Comparison of ENCODE assay signal across 8 cellular contexts in the genomic region with DNA sequence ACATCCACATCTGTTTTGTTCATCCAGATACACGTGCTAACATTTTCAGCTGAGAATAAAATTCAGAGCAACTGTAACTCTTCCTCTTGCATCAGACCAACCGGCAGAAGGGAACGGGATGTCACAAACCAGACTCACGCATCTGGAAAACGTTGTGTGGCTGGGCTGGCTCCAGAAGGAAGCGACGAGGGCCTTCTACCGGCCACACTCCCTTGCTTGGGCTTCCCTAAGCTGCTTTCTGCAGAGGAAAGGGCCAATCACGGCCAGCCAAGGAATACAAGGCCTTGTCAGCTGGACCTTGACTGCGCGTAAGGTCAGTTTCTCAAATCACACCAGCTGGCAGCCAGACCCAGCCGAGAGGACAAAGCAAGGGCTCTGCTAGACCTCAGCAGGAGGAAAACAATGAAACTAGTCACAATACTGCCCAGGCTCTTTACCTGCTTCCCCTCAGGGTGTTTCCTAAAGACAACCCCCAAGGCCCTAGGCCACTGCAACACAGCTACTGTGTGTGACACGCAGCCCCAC.
A peak's percentile ranks its signal among the peaks of the same experiment; 100 is the strongest.
DNase-seq lines count a peak whose midpoint lies in the region; ATAC-seq lines count a peak whose summit lies in the region.

No MANE protein-coding gene starts in this region.

- no peak overlapping the region for H2BK12ac ChIP-seq in neuronal stem cell (ENCODE audit: low read length)

- H3K4me3 ChIP-seq in neuronal stem cell (ENCODE audit: low read length in 2 of 2), result no peak overlapping the region

- H2AFZ ChIP-seq in neuronal stem cell (ENCODE audit: low read length), result peak overlapping the region; percentile 47

- no peak overlapping the region for H3K9ac ChIP-seq in neuronal stem cell (ENCODE audit: low read depth, low read length, poor library complexity)

- no peak overlapping the region for H4K91ac ChIP-seq in neuronal stem cell (ENCODE audit: low read depth, low read length, poor library complexity)

- no CpG with 5 or more reads among the region's 13 CpGs for WGBS in neuronal stem cell (ENCODE audit: extremely low coverage in 2 of 2, insufficient read length in 2 of 2, insufficient replicate concordance in 1 of 2), 2 donors

- H3K9me3 ChIP-seq in neuronal stem cell (replicated peaks in 1 of 2; ENCODE audit: control insufficient read depth in 2 of 2, insufficient read depth in 1 of 2, low read depth in 1 of 2, low read length in 2 of 2), result no peaks in the 10 kb centered on the region

- DNase-seq in CD1c-positive myeloid dendritic cell (ENCODE audit: extremely low spot score) (peak; percentile 79), SK-MEL-5 (ENCODE audit: low read depth, low spot score) (peak; percentile 47), fibroblast of gingiva (ENCODE audit: low read depth) (peak; percentile 95), neuronal stem cell (ENCODE audit: low spot score) (peak; percentile 63), DMS 273 (lab: John Stamatoyannopoulos, UW; ENCODE audit: unreplicated experiment) (no peak), cerebellum (ENCODE audit: low spot score) (no peak)

- H3K27me3 ChIP-seq in neuronal stem cell (ENCODE audit: control insufficient read depth in 3 of 3, insufficient read depth in 3 of 3, low read depth in 1 of 3, low read length in 3 of 3), result no peaks in the 10 kb centered on the region

- H3K4me2 ChIP-seq in neuronal stem cell (ENCODE audit: insufficient read depth, low read length, poor library complexity, severe bottlenecking), result no peak overlapping the region

- ATAC-seq in HG03439 (IDR thresholded peaks at IDR 0.05; ENCODE audit: unreplicated experiment) (no peak), GM19328 (IDR thresholded peaks at IDR 0.05; ENCODE audit: unreplicated experiment) (no peak)

- H3K79me1 ChIP-seq in neuronal stem cell (ENCODE audit: low read depth, low read length), result no peaks in the 10 kb centered on the region

- peak overlapping the region; percentile 15 for H3K27ac ChIP-seq in neuronal stem cell (replicated peaks; ENCODE audit: low read length)

- H2BK120ac ChIP-seq in neuronal stem cell (ENCODE audit: low read depth, low read length), result no peak overlapping the region

- no peak overlapping the region for H2AK5ac ChIP-seq in neuronal stem cell (ENCODE audit: low read depth, low read length)

- H3K4ac ChIP-seq in neuronal stem cell (ENCODE audit: low read length), result no peak overlapping the region

- H3K36me3 ChIP-seq in neuronal stem cell (replicated peaks in 1 of 2; ENCODE audit: control insufficient read depth in 2 of 2, insufficient read depth in 2 of 2, low read length in 2 of 2), result peaks cover 0 to 5% of the 10 kb centered on the region in 2 donors

- H2BK15ac ChIP-seq in neuronal stem cell (ENCODE audit: low read length), result no peak overlapping the region

- H2BK5ac ChIP-seq in neuronal stem cell (ENCODE audit: low read length), result no peak overlapping the region

- in situ Hi-C loops in SK-MEL-5 (cut with HindIII; ENCODE audit: low pct_unique_long_range_greater_than_20kb, low sequenced_read_pairs), result no loop called here

- no peak overlapping the region for H3K18ac ChIP-seq in neuronal stem cell (ENCODE audit: low read length)

- H3K4me1 ChIP-seq in neuronal stem cell (ENCODE audit: control insufficient read depth in 2 of 2, insufficient read depth in 1 of 2, low read depth in 1 of 2, low read length in 2 of 2), result peaks cover 8 to 16% of the 10 kb centered on the region in 2 donors

- no peak overlapping the region for H4K8ac ChIP-seq in neuronal stem cell (ENCODE audit: low read depth, low read length)

- no peak overlapping the region for H3K14ac ChIP-seq in neuronal stem cell (ENCODE audit: low read length)

- no peak overlapping the region for H3K23ac ChIP-seq in neuronal stem cell (ENCODE audit: low read depth, low read length, poor library complexity)

Comparison
In these comparisons a context has a peak if more than half of its experiments do, and no peak if none do; other contexts are left out.
1. DNase-seq: peak in CD1c-positive myeloid dendritic cell (single experiment), SK-MEL-5 (single experiment), fibroblast of gingiva (single experiment) and neuronal stem cell (single experiment); none in DMS 273 (single experiment) and cerebellum (single experiment).